22 cellular contexts compared by ENCODE assay signal in genomic region chr2:153557211-153557610, GRCh38.
DNase-seq lines count a peak whose midpoint lies in the region; ATAC-seq and TF ChIP-seq lines count a peak whose summit lies in the region.
"Had no signal": no experiment of that assay in that cellular context is flagged by ENCODE, and none has a peak within 500 bp of the region (broad histone marks: within the 10 kb centered on the region; RNA-seq: fewer than 3 reads in every experiment).

No MANE protein-coding gene starts in this region.

- no peaks in the 10 kb centered on the region for H3K27me3 Mint-ChIP-seq in WTC11 (ENCODE audit: low read depth)
- H3K27me3 Mint-ChIP-seq in glutamatergic neuron (ENCODE audit: unreplicated experiment), result no peaks in the 10 kb centered on the region
- H3K27me3 Mint-ChIP-seq: B cell had no signal

- DNase-seq in A172 (ENCODE audit: low spot score), result peak; percentile 27
- DNase-seq in M059J (ENCODE audit: low read depth), result peak; percentile 1
- DNase-seq in WTC11 (ENCODE audit: low spot score), result no peak
- DNase-seq in kidney tubule cell (ENCODE audit: low spot score), result peak; percentile 4
- DNase-seq in transverse colon, result no peak
- no peak for DNase-seq in glutamatergic neuron
- DNase-seq: DMS79 treated with DMSO at 0.1 percent for 48 hours, GM23248, IMR-90, NCI-H1694 treated with DMSO at 0.1 percent for 48 hours, NCI-H2081 treated with DMSO at 0.1 percent for 48 hours, NCI-H2171 treated with DMSO at 0.1 percent for 48 hours, NCI-H446, NCI-H526, SIG-M5, SK-N-SH had no signal

- no peaks in the 10 kb centered on the region for H3K4me1 Mint-ChIP-seq in WTC11
- no peaks in the 10 kb centered on the region for H3K4me1 Mint-ChIP-seq in glutamatergic neuron (ENCODE audit: low read depth, unreplicated experiment)
- H3K4me1 Mint-ChIP-seq: B cell had no signal

- no peaks in the 10 kb centered on the region for H3K9me3 ChIP-seq in transverse colon
- H3K9me3 ChIP-seq: HAP-1, SK-N-SH had no signal

- H3K4me3 Mint-ChIP-seq in WTC11, result no peak overlapping the region
- no peak overlapping the region for H3K4me3 Mint-ChIP-seq in glutamatergic neuron (ENCODE audit: unreplicated experiment)
- H3K4me3 Mint-ChIP-seq: B cell had no signal

- TF ChIP-seq CTCF in WTC11 (IDR thresholded peaks at IDR 0.05), result no peak
- no peak for TF ChIP-seq CTCF in transverse colon (IDR thresholded peaks at IDR 0.05)
- TF ChIP-seq CTCF in glutamatergic neuron (IDR thresholded peaks at IDR 0.05; ENCODE audit: partially characterized antibody, unreplicated experiment), result no peak

- no peaks in the 10 kb centered on the region; the same call in 1 of the 2 replicates for H3K9me3 Mint-ChIP-seq in WTC11
- H3K9me3 Mint-ChIP-seq in glutamatergic neuron (ENCODE audit: unreplicated experiment), result no peaks in the 10 kb centered on the region

- TF ChIP-seq POLR2A in transverse colon (IDR thresholded peaks at IDR 0.05), result no peak

- no peaks in the 10 kb centered on the region for H3K36me3 ChIP-seq in transverse colon
- H3K36me3 ChIP-seq: HAP-1 had no signal

- TF ChIP-seq EP300 in transverse colon (IDR thresholded peaks at IDR 0.05; ENCODE audit: low read depth), result no peak

- CTCF ChIA-PET in WTC11 (lab: Charles Lee), result no interaction called here

- ATAC-seq in WTC11, result peak; percentile 24; the same call in 1 of the 2 replicates
- ATAC-seq in GM19023 (IDR thresholded peaks at IDR 0.05; ENCODE audit: unreplicated experiment), result no peak
- ATAC-seq in HG03442 (IDR thresholded peaks at IDR 0.05; ENCODE audit: unreplicated experiment), result no peak

- no peak overlapping the region for H3K27ac ChIP-seq in transverse colon
- H3K27ac ChIP-seq: GM23248, KMS-11, RWPE1 had no signal

- H3K4me3 ChIP-seq in transverse colon, result no peak overlapping the region
- H3K4me3 ChIP-seq: GM23248, HAP-1 had no signal

- H3K36me3 Mint-ChIP-seq in WTC11 (no peaks in the 10 kb centered on the region), glutamatergic neuron (ENCODE audit: unreplicated experiment) (no peaks in the 10 kb centered on the region)

- 42 to 60% methylated on average over 3 of the region's 3 CpGs for WGBS in transverse colon (ENCODE audit: low coverage in 1 of 2), 2 donors

- no peaks in the 10 kb centered on the region for H3K27me3 ChIP-seq in transverse colon

- H3K4me1 ChIP-seq in transverse colon, result no peaks in the 10 kb centered on the region
- H3K4me1 ChIP-seq: HAP-1 had no signal

- in situ Hi-C loops in transverse colon (cut with MboI; ENCODE audit: low pct_ligation_motif_present in 1 of 4, low pct_unique_long_range_greater_than_20kb in 1 of 4, low sequenced_read_pairs in 3 of 4), result no loop called here

- H3K27ac Mint-ChIP-seq in WTC11, result no peak overlapping the region
- H3K27ac Mint-ChIP-seq in glutamatergic neuron (ENCODE audit: unreplicated experiment), result no peak overlapping the region
- H3K27ac Mint-ChIP-seq: B cell had no signal

- intact Hi-C loops in transverse colon (cut with DNase I; ENCODE audit: low total_unique reads), result no loop called here

- POLR2A ChIA-PET in WTC11 (lab: Charles Lee), result no interaction called here

TF ChIP-seq in WTC11, 78 proteins besides CTCF, POLR2A, EP300 and RAD21:
- TF ChIP-seq ZNF281 (CRISPR knock-in tag; IDR thresholded peaks at IDR 0.05), result no peak
- no peak for TF ChIP-seq ZNF423 (CRISPR knock-in tag; IDR thresholded peaks at IDR 0.05)
- no peak for TF ChIP-seq ERG (CRISPR knock-in tag; IDR thresholded peaks at IDR 0.05)
- no peak for TF ChIP-seq JAZF1 (CRISPR knock-in tag; IDR thresholded peaks at IDR 0.05)
- TF ChIP-seq MAX (CRISPR knock-in tag; IDR thresholded peaks at IDR 0.05), result no peak
- TF ChIP-seq GTF2I (CRISPR knock-in tag; conservative IDR thresholded peaks at IDR 0.05), result no peak
- no peak for TF ChIP-seq HMGA2 (CRISPR knock-in tag; IDR thresholded peaks at IDR 0.05)
- TF ChIP-seq CDX4 (CRISPR knock-in tag; IDR thresholded peaks at IDR 0.05; ENCODE audit: borderline replicate concordance), result no peak
- TF ChIP-seq CREM (CRISPR knock-in tag; IDR thresholded peaks at IDR 0.05), result no peak
- TF ChIP-seq ELF4 (CRISPR knock-in tag; IDR thresholded peaks at IDR 0.05; ENCODE audit: low read depth), result no peak
- TF ChIP-seq SMAD4 (CRISPR knock-in tag; IDR thresholded peaks at IDR 0.05), result no peak
- TF ChIP-seq NR1H2 (CRISPR knock-in tag; IDR thresholded peaks at IDR 0.05), result no peak
- no peak for TF ChIP-seq IRF1 (CRISPR knock-in tag; IDR thresholded peaks at IDR 0.05)
- no peak for TF ChIP-seq NFE2L1 (CRISPR knock-in tag; IDR thresholded peaks at IDR 0.05)
- no peak for TF ChIP-seq NFATC4 (CRISPR knock-in tag; IDR thresholded peaks at IDR 0.05)
- TF ChIP-seq SOX15 (CRISPR knock-in tag; IDR thresholded peaks at IDR 0.05), result no peak
- no peak for TF ChIP-seq RELA (CRISPR knock-in tag; IDR thresholded peaks at IDR 0.05; ENCODE audit: borderline replicate concordance)
TF ChIP-seq in WTC11: peak in this region for 0.

Comparison
In these comparisons a context has a peak if more than half of its experiments do, and no peak if none do; other contexts are left out.
1. DNase-seq: peak in A172 (single experiment), M059J (single experiment) and kidney tubule cell (single experiment); none in WTC11 (single experiment), transverse colon (single experiment) and glutamatergic neuron (single experiment).